Comparison of ENCODE assay signal across 10 cellular contexts in genomic region chrX:19535481-19535880, GRCh38. TPM values are rescaled to one million over a fixed set of nuclear protein-coding genes. Genes with fewer than 3 reads are reported as not detected.
DNase-seq lines count a peak whose midpoint lies in the region; ATAC-seq, FAIRE-seq and TF ChIP-seq lines count a peak whose summit lies in the region.
"Had no signal": no experiment of that assay in that cellular context is flagged by ENCODE, and none has a peak within 500 bp of the region (broad histone marks: within the 10 kb centered on the region; RNA-seq: fewer than 3 reads in every experiment).

No MANE protein-coding gene starts in this region.

- no peaks in the 10 kb centered on the region for H3K4me1 Mint-ChIP-seq in endothelial cell (ENCODE audit: unreplicated experiment)

- no peak overlapping the region for H3K4me3 ChIP-seq in A549
- H3K4me3 ChIP-seq in esophagus squamous epithelium: no peak overlapping the region

- no peak for FAIRE-seq in A549 (lab: Jason Lieb, UNC)

- 67% methylated on average over 2 of the region's 2 CpGs for WGBS in A549 (ENCODE audit: missing lambda C conversion rate)
- 29 to 56% methylated on average over 2 of the region's 2 CpGs for WGBS in esophagus squamous epithelium, 2 donors

- TF ChIP-seq POLR2A in A549 (IDR thresholded peaks at IDR 0.05; ENCODE audit: low read length) (no peak), esophagus squamous epithelium (IDR thresholded peaks at IDR 0.05) (no peak)

- TF ChIP-seq CTCF in A549 (IDR thresholded peaks at IDR 0.05): peak; percentile 48
- TF ChIP-seq CTCF in GM12873 (IDR thresholded peaks at IDR 0.05; ENCODE audit: insufficient read depth, low read depth, low read length, missing control alignments): peak; percentile 21
- 0 out of 2 replicates have a peak, but pooled peaks have one; percentile 16 for TF ChIP-seq CTCF in RWPE1 (conservative IDR thresholded peaks at IDR 0.05; ENCODE audit: low read depth)
- no peak for TF ChIP-seq CTCF in endothelial cell (IDR thresholded peaks at IDR 0.05; ENCODE audit: unreplicated experiment)
- TF ChIP-seq CTCF in esophagus squamous epithelium (IDR thresholded peaks at IDR 0.05): no peak

- intact Hi-C loops in esophagus squamous epithelium (cut with DNase I): no loop called here

- H3K4me2 ChIP-seq in A549: no peak overlapping the region

- H3K27ac Mint-ChIP-seq in endothelial cell (ENCODE audit: unreplicated experiment): no peak overlapping the region
- H3K27ac Mint-ChIP-seq: T-helper 1 cell treated with Interleukin-12 subunit alpha and Interleukin-12 subunit beta and Interleukin-4 antibody, amounts not matched to agents 30 μg/mL and 1 μg/mL, for 36 hours had no signal

- ATAC-seq in A549: peak; percentile 77; a peak in 5 of 6 replicates
- no peak for ATAC-seq in HG03280 (IDR thresholded peaks at IDR 0.05; ENCODE audit: unreplicated experiment)
- ATAC-seq in HG02623 (IDR thresholded peaks at IDR 0.05; ENCODE audit: unreplicated experiment): no peak

- H3K36me3 Mint-ChIP-seq in endothelial cell (ENCODE audit: low read depth, unreplicated experiment): peaks cover 10% of the 10 kb centered on the region

- no peaks in the 10 kb centered on the region for H3K27me3 Mint-ChIP-seq in endothelial cell (ENCODE audit: unreplicated experiment)

- peak; percentile 46 to 60; a peak in 3 of 5 replicates for TF ChIP-seq RAD21 in A549 (conservative IDR thresholded peaks at IDR 0.05 in 1 of 2, IDR thresholded peaks at IDR 0.05 in 1 of 2)

- CTCF ChIA-PET in A549 (lab: Yijun Ruan, JAX): interaction anchor here (0.6 to 3.0 kb wide), 7 partner anchors 9 to 223 kb away, joined by 3 to 11 read pairs (median 5); partner anchors contain the start of gene MAP3K15
- CTCF ChIA-PET in RWPE1 (lab: Yijun Ruan, JAX): interaction anchor here (0.5 to 1.9 kb wide), 7 partner anchors 9 to 1828 kb away, joined by 3 to 9 read pairs (median 4); no protein-coding TSS in a partner anchor

- no peak for TF ChIP-seq EP300 in A549 (IDR thresholded peaks at IDR 0.05)

- H3K4me1 ChIP-seq in A549 (no peaks in the 10 kb centered on the region), esophagus squamous epithelium (no peaks in the 10 kb centered on the region)

- DNase-seq in A549 (ENCODE audit: low read depth in 1 of 2, low spot score in 1 of 2) (peak; percentile 42 to 54), RWPE1 (ENCODE audit: low spot score) (peak; percentile 8), globus pallidus (ENCODE audit: low spot score) (peak; percentile 24), endothelial cell (ENCODE audit: low spot score) (no peak), esophagus squamous epithelium (lab: John Stamatoyannopoulos, UW) (no peak)

- H3K4me3 Mint-ChIP-seq in endothelial cell (ENCODE audit: unreplicated experiment): no peak overlapping the region
- H3K4me3 Mint-ChIP-seq: T-helper 1 cell treated with Interleukin-12 subunit alpha and Interleukin-12 subunit beta and Interleukin-4 antibody, amounts not matched to agents 30 μg/mL and 1 μg/mL, for 36 hours had no signal

- no peaks in the 10 kb centered on the region for H3K27me3 ChIP-seq in esophagus squamous epithelium

- H3K27ac ChIP-seq in A549: no peak overlapping the region
- H3K27ac ChIP-seq in RWPE1: no peak overlapping the region
- H3K27ac ChIP-seq in esophagus squamous epithelium: no peak overlapping the region

- H3K36me3 ChIP-seq in esophagus squamous epithelium: no peaks in the 10 kb centered on the region

- H3K9me3 ChIP-seq in A549 (no peaks in the 10 kb centered on the region), esophagus squamous epithelium (no peaks in the 10 kb centered on the region)

- POLR2A ChIA-PET in A549 (lab: Yijun Ruan, JAX) (no interaction called here), RWPE1 (lab: Yijun Ruan, JAX; ENCODE audit: low non-redundant PET) (no interaction called here)

- no peaks in the 10 kb centered on the region for H3K9me3 Mint-ChIP-seq in endothelial cell (ENCODE audit: unreplicated experiment)
- H3K9me3 Mint-ChIP-seq: T-helper 1 cell treated with Interleukin-12 subunit alpha and Interleukin-12 subunit beta and Interleukin-4 antibody, amounts not matched to agents 30 μg/mL and 1 μg/mL, for 36 hours had no signal

TF ChIP-seq in A549, 52 proteins besides CTCF, POLR2A, EP300 and RAD21:
- TF ChIP-seq SMC3 (IDR thresholded peaks at IDR 0.05) (peak; percentile 35; the same call in 2 of the 3 replicates), MAX (IDR thresholded peaks at IDR 0.05) (no peak)
TF ChIP-seq in A549: peak in this region for 1.

RNA-seq across cellular contexts. Expression of gene MAP3K15, which starts 20.2 kb away (rescaled TPM):
- polyA plus RNA-seq in A549 (2011; rRNA removed) (5.7 and 5.8 TPM in 2 replicates), A549 (2017; fragmentation: RNase III; extraction: RNeasy Plus Mini Kit Qiagen cat#74134 plus additional on column Dnase treatment) (2.2 to 2.4 TPM (median 2.3 TPM) in 3 replicates)
- 2.7 and 3.0 TPM in 2 replicates for polyA plus RNA-seq in A549 (2012; cell fraction: cytosol; rRNA removed)
- polyA plus RNA-seq in A549 (2012; cell fraction: nucleus; rRNA removed): 6.7 and 8.6 TPM in 2 replicates
- 3.8 TPM in 2 replicates for polyA minus RNA-seq in A549 (2011; rRNA and poly(A)+ RNA removed)
- total RNA-seq in endothelial cell (ENCODE audit: unreplicated experiment) (1.7 TPM), esophagus squamous epithelium (not detected)
- total RNA-seq: subcutaneous adipose tissue had no signal

Comparison
In these comparisons a context has a peak if more than half of its experiments do, and no peak if none do; other contexts are left out.
1. ATAC-seq: peak in A549 (2 of 2); none in HG03280 (single experiment) and HG02623 (single experiment).
2. DNase-seq: peak in A549 (2 of 2), RWPE1 (single experiment) and globus pallidus (single experiment); none in endothelial cell (single experiment) and esophagus squamous epithelium (single experiment).
3. CTCF ChIP-seq: peak in A549 (single experiment), GM12873 (single experiment) and RWPE1 (single experiment); none in endothelial cell (single experiment) and esophagus squamous epithelium (0 of 6).